Comparison of ENCODE assay signal across 16 cellular contexts in the genomic region with DNA sequence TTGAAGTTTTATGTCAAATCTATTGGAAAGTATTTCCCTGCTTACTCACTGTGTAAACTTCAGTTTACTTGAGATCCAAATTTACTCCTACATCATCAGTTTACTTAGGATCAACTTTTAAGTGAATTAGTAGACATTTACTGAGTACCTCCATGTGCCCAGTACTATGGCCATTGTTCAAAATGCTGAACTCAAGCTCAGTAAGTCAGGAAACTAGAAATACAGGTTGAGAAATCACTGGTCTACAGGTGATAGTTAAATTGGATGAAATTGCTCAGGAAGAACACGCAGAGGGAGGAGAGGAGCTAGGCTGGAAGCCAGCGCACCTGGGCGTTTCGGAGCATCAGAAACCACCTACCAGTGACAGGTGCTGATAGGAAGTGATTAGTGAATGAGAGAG. TPM values are rescaled to one million over a fixed set of nuclear protein-coding genes. Genes with fewer than 3 reads are reported as not detected.
A peak's percentile ranks its signal among the peaks of the same experiment; 100 is the strongest.
DNase-seq lines count a peak whose midpoint lies in the region; ATAC-seq and TF ChIP-seq lines count a peak whose summit lies in the region.
"Had no signal": no experiment of that assay in that cellular context is flagged by ENCODE, and none has a peak within 500 bp of the region (broad histone marks: within the 10 kb centered on the region; RNA-seq: fewer than 3 reads in every experiment).

No MANE protein-coding gene starts in this region.

- no peak for ATAC-seq in foreskin keratinocyte

- H3K9ac ChIP-seq in smooth muscle cell (ENCODE audit: low read depth) = no peak overlapping the region
- H3K9ac ChIP-seq: BLaER1 had no signal

- CTCF ChIA-PET in GM10248 (lab: Yijun Ruan, JAX) = interaction anchor here (1.0 to 3.1 kb wide), 5 partner anchors 9 to 65 kb away, joined by 3 to 15 read pairs (median 5); no protein-coding TSS in a partner anchor

- H3K4me2 ChIP-seq in smooth muscle cell = no peak overlapping the region
- H3K4me2 ChIP-seq: BLaER1 had no signal

- DNase-seq in DMS53 (lab: John Stamatoyannopoulos, UW) (peak; percentile 51), DMS53 treated with DMSO at 0.1 percent for 48 hours (lab: John Stamatoyannopoulos, UW; ENCODE audit: unreplicated experiment) (no peak), NCI-H1105 treated with DMSO at 0.1 percent for 48 hours (lab: John Stamatoyannopoulos, UW) (peak; percentile 71), RPMI8226 (peak; percentile 31), smooth muscle cell (lab: John Stamatoyannopoulos, UW; ENCODE audit: unreplicated experiment) (no peak), GM10248 (ENCODE audit: extremely low spot score) (no peak), foreskin keratinocyte (no peak)
- DNase-seq: AML-193, GF-D8, HCEC 1CT, HFFc6 had no signal

- H3K4me1 ChIP-seq in smooth muscle cell (ENCODE audit: low read depth) = no peaks in the 10 kb centered on the region
- H3K4me1 ChIP-seq in foreskin keratinocyte = peaks cover 7% of the 10 kb centered on the region
- H3K4me1 ChIP-seq: BLaER1 had no signal

- no peak overlapping the region for H2AFZ ChIP-seq in smooth muscle cell (ENCODE audit: low read depth)

- H3K36me3 ChIP-seq in smooth muscle cell (ENCODE audit: low read depth) = no peaks in the 10 kb centered on the region
- H3K36me3 ChIP-seq: BLaER1 had no signal

- H3K27ac ChIP-seq in smooth muscle cell (ENCODE audit: low read depth) (no peak overlapping the region), foreskin keratinocyte (no peak overlapping the region)
- H3K27ac ChIP-seq: 22Rv1, BLaER1, HL-60 had no signal

- no peak for TF ChIP-seq CTCF in smooth muscle cell (IDR thresholded peaks at IDR 0.05; ENCODE audit: borderline replicate concordance, insufficient read depth, poor library complexity, severe bottlenecking)
- TF ChIP-seq CTCF in GM10248 (IDR thresholded peaks at IDR 0.05; ENCODE audit: control extremely low read depth, extremely low read depth, low read depth, missing control alignments) = no peak
- no peak for TF ChIP-seq CTCF in foreskin keratinocyte (conservative IDR thresholded peaks at IDR 0.05)

- H3K27me3 ChIP-seq in smooth muscle cell (ENCODE audit: low read depth) (no peaks in the 10 kb centered on the region), foreskin keratinocyte (no peaks in the 10 kb centered on the region)

- no peaks in the 10 kb centered on the region for H3K9me3 ChIP-seq in smooth muscle cell (replicated peaks; ENCODE audit: low read depth)
- H3K9me3 ChIP-seq: BLaER1 had no signal

- WGBS in smooth muscle cell (ENCODE audit: low lambda C conversion rate) = 95% methylated on average over 4 of the region's 4 CpGs

- H4K20me1 ChIP-seq in smooth muscle cell (ENCODE audit: low read depth) = no peaks in the 10 kb centered on the region
- H4K20me1 ChIP-seq: BLaER1 had no signal

- H3F3A ChIP-seq in smooth muscle cell (ENCODE audit: low read depth) = no peaks in the 10 kb centered on the region

- POLR2A ChIA-PET in GM10248 (lab: Yijun Ruan, JAX) = no interaction called here

- H3K79me2 ChIP-seq in smooth muscle cell (ENCODE audit: low read depth) = no peaks in the 10 kb centered on the region

- H3K4me3 ChIP-seq in smooth muscle cell = no peak overlapping the region
- H3K4me3 ChIP-seq: BLaER1 had no signal

RNA-seq across cellular contexts. Expression of a gene that starts 25.5 kb away (rescaled TPM):
- not detected in 2 replicates for total RNA-seq in smooth muscle cell
- polyA plus RNA-seq in smooth muscle cell = not detected in 2 replicates
- total RNA-seq in foreskin keratinocyte = not detected in 2 replicates
- not detected in 2 replicates for polyA plus RNA-seq in foreskin keratinocyte
- total RNA-seq: CD4-positive, alpha-beta T cell; H4; HFFc6 had no signal

Comparison
In these comparisons a context has a peak if more than half of its experiments do, and no peak if none do; other contexts are left out.
1. DNase-seq: peak in DMS53 (single experiment), NCI-H1105 treated with DMSO at 0.1 percent for 48 hours (single experiment) and RPMI8226 (single experiment); none in DMS53 treated with DMSO at 0.1 percent for 48 hours (single experiment), smooth muscle cell (single experiment), GM10248 (single experiment) and foreskin keratinocyte (0 of 2).